24 cellular contexts compared by ENCODE assay signal in the genomic region with DNA sequence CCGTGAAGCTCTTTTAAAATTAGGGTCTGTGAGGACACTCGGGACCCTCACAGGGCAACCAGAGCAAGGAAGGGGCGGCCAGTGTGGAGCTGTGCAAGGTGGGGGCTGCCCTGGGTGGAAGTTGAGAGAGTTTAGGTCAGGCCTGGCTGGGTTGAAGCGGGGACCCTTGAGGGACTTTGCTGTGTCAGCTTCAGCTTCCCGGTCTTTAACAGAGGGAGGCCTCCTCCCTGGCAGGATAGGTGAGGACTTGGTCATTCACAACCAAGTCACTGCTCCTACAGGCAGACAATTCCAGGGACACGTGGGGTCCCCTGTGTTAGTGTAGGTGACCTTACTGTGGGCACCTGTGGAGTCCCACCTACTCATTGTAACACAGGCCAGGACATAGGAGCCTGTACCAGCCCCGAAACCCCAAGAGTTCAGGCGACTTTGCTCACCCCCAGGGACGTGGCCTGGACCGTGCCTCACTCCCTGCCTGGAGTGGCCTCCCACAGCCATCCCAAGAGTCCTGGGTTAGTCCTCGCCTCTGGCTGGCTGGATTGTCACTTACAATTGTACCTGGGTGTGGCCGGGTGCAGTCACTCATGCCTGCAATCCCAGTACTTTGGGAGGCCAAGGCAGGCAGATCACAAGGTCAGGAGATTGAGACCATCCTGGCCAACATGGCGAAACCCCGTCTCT. TPM values are rescaled to one million over a fixed set of nuclear protein-coding genes. Genes with fewer than 3 reads are reported as not detected.
"Had no signal": no experiment of that assay in that cellular context is flagged by ENCODE, and none has a peak within 500 bp of the region (broad histone marks: within the 10 kb centered on the region; RNA-seq: fewer than 3 reads in every experiment).

No MANE protein-coding gene starts in this region.

- H2AFZ ChIP-seq: hepatocyte had no signal

- ATAC-seq: foreskin keratinocyte; gastroesophageal sphincter; heart left ventricle; left cardiac atrium; pancreas; stimulated activated memory B cell treated with anti-CD40 and anti-IgM and Interleukin-4, amounts not matched to agents 10 μg/mL and 1 μg/mL and 100 μg/mL, for 72 hours had no signal

- H3K79me2 ChIP-seq: hepatocyte had no signal

- H3K36me3 ChIP-seq: colonic mucosa, esophagus muscularis mucosa, gastroesophageal sphincter, heart left ventricle, thoracic aorta, tibial nerve, upper lobe of left lung had no signal

- H3K4me3 Mint-ChIP-seq: dendritic cell treated with granulocyte-macrophage colony-stimulating factor and Interleukin-4, amounts not matched to agents 40 ng/mL and 50 ng/mL, for 4 days; memory B cell; natural killer cell; stimulated activated memory B cell treated with anti-CD40 and anti-IgM and Interleukin-4, amounts not matched to agents 10 μg/mL and 1 μg/mL and 100 μg/mL, for 72 hours; stimulated activated naive CD8-positive, alpha-beta T cell treated with anti-CD3 and anti-CD28 coated beads, Interleukin-15, Interleukin-2, amounts not matched to agents 100 ng/mL and 50 ng/mL, for 24 hours had no signal

- DNase-seq: colonic mucosa; effector CD8-positive, alpha-beta T cell; foreskin keratinocyte; left cardiac atrium; natural killer cell; occipital lobe; pancreas; spleen; stimulated activated CD4-positive, alpha-beta T cell treated with anti-CD3 and anti-CD28 coated beads, Interleukin-4, amount 100 ng/mL, for 4 hours; upper lobe of left lung had no signal

- H3K9me3 ChIP-seq: colonic mucosa, esophagus muscularis mucosa, gastroesophageal sphincter, heart left ventricle, pancreas, spleen, thoracic aorta, tibial nerve, upper lobe of left lung had no signal

- H3K27ac ChIP-seq: colonic mucosa, esophagus muscularis mucosa, foreskin keratinocyte, gastroesophageal sphincter, heart left ventricle, hepatocyte, pancreas, skin epidermis, thoracic aorta, tibial nerve, upper lobe of left lung had no signal

- H3K27ac Mint-ChIP-seq: dendritic cell treated with granulocyte-macrophage colony-stimulating factor and Interleukin-4, amounts not matched to agents 40 ng/mL and 50 ng/mL, for 4 days; memory B cell; progenitor cell of endocrine pancreas; stimulated activated memory B cell treated with anti-CD40 and anti-IgM and Interleukin-4, amounts not matched to agents 10 μg/mL and 1 μg/mL and 100 μg/mL, for 72 hours; stimulated activated naive CD8-positive, alpha-beta T cell treated with anti-CD3 and anti-CD28 coated beads, Interleukin-15, Interleukin-2, amounts not matched to agents 100 ng/mL and 50 ng/mL, for 24 hours had no signal

- H3K4me2 ChIP-seq: hepatocyte had no signal

- H3K9me3 Mint-ChIP-seq: dendritic cell treated with granulocyte-macrophage colony-stimulating factor and Interleukin-4, amounts not matched to agents 40 ng/mL and 50 ng/mL, for 4 days; memory B cell; natural killer cell had no signal

- H3K36me3 Mint-ChIP-seq: memory B cell; natural killer cell; stimulated activated memory B cell treated with anti-CD40 and anti-IgM and Interleukin-4, amounts not matched to agents 10 μg/mL and 1 μg/mL and 100 μg/mL, for 72 hours had no signal

- FAIRE-seq: endothelial cell of umbilical vein, pancreas had no signal

- H3K27me3 ChIP-seq: colonic mucosa, hepatocyte, pancreas, spleen, tibial nerve, upper lobe of left lung had no signal

- H3K27me3 Mint-ChIP-seq: memory B cell; progenitor cell of endocrine pancreas; stimulated activated naive CD8-positive, alpha-beta T cell treated with anti-CD3 and anti-CD28 coated beads, Interleukin-15, Interleukin-2, amounts not matched to agents 100 ng/mL and 50 ng/mL, for 24 hours had no signal

- H3K4me1 ChIP-seq: foreskin keratinocyte had no signal

- H3K4me3 ChIP-seq: colonic mucosa, esophagus muscularis mucosa, gastroesophageal sphincter, heart left ventricle, hepatocyte, lung, pancreas, skin epidermis, spleen, thoracic aorta, tibial nerve, upper lobe of left lung had no signal

RNA-seq across cellular contexts. Expression of a gene that starts 18.8 kb away (rescaled TPM):
- total RNA-seq: endothelial cell of umbilical vein had no signal
- polyA plus RNA-seq: endothelial cell of umbilical vein had no signal
